Comparison of ENCODE assay signal across 1 cellular context in genomic region chr2:73969356-73969755, GRCh38.
TF ChIP-seq lines count a peak whose summit lies in the region.

No MANE protein-coding gene starts in this region.

TF ChIP-seq in GM12891, 5 proteins besides CTCF, POLR2A, EP300 and RAD21:
- no peak for TF ChIP-seq SPI1 (IDR thresholded peaks at IDR 0.05; ENCODE audit: low read depth, low read length)
- TF ChIP-seq TAF1 (IDR thresholded peaks at IDR 0.05; ENCODE audit: low read depth, low read length), result no peak
- no peak for TF ChIP-seq PAX5 (IDR thresholded peaks at IDR 0.05; ENCODE audit: insufficient read depth, low read length, severe bottlenecking)
- no peak for TF ChIP-seq POLR2AphosphoS5 (IDR thresholded peaks at IDR 0.05; ENCODE audit: low read depth, low read length)
- no peak for TF ChIP-seq POU2F2 (IDR thresholded peaks at IDR 0.05; ENCODE audit: low read depth, low read length)
